Comparison of ENCODE assay signal across 8 cellular contexts in the genomic region with DNA sequence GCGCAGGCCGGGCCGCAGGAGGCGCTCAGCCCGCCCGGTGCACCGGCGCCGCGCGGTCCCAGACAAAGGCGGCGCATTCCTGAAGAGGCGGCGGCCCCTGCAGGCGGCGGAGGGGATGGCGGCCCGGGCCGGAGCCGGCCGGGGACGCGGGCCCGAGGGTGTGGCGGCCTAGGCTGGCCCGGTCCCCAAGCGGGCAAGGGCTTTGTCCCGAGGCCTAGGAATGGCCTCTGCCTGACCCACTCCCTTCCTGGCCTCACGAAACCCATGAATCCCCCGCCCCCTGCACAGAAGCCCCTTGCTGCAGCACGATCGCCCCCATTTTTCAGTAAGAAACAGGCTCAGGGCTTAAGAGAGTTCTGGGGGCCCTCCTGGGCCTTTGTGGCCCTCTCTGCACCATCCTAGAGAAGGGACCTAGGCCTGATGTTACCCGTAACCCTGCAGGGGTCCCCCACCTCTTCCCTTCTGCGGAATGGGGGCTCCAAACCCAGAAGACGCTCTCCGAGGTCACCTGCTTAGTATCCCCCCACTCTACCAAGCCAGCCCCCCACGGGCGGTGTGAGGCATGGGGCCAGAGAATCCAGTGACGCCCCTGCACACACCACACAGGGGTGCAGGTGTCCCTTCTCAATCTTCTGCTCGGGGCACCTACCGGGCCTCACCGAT. TPM values are rescaled to one million over a fixed set of nuclear protein-coding genes. Genes with fewer than 3 reads are reported as not detected.
DNase-seq lines count a peak whose midpoint lies in the region; ATAC-seq and TF ChIP-seq lines count a peak whose summit lies in the region.

No MANE protein-coding gene starts in this region.

- no peaks in the 10 kb centered on the region for H3K9me3 Mint-ChIP-seq in neural crest cell

- WGBS in upper lobe of left lung, 2 donors: 72 to 87% methylated on average over 3 to 14 of the region's 43 CpGs

- TF ChIP-seq POLR2A in upper lobe of left lung (IDR thresholded peaks at IDR 0.05): no peak

- no peak for TF ChIP-seq EP300 in upper lobe of left lung (IDR thresholded peaks at IDR 0.05)

- H3K4me3 ChIP-seq in fibroblast of mammary gland (ENCODE audit: control insufficient read depth, low read depth, low read length): no peak overlapping the region
- H3K4me3 ChIP-seq in upper lobe of left lung: peak overlapping the region in 3 of 4 donors; percentile 32 to 66 (median 60)

- H3K4me1 ChIP-seq in upper lobe of left lung: peaks cover 13 to 20% (median 14%) of the 10 kb centered on the region in 4 donors

- no peaks in the 10 kb centered on the region for H3K27me3 ChIP-seq in upper lobe of left lung

- no peaks in the 10 kb centered on the region for H3K36me3 ChIP-seq in upper lobe of left lung

- peak; percentile 27 for TF ChIP-seq CTCF in fibroblast of mammary gland (conservative IDR thresholded peaks at IDR 0.05; ENCODE audit: control insufficient read depth, insufficient read depth, low read depth, low read length)
- peak; percentile 70 for TF ChIP-seq CTCF in neural crest cell (conservative IDR thresholded peaks at IDR 0.05)
- peak; percentile 77 to 97 (median 92) for TF ChIP-seq CTCF in upper lobe of left lung (IDR thresholded peaks at IDR 0.05)

- H3K27ac Mint-ChIP-seq in neural crest cell (ENCODE audit: unreplicated experiment): peak overlapping the region; percentile 93

- DNase-seq in AML-193 (lab: John Stamatoyannopoulos, UW) (peak; percentile 17 to 35), GM19240 (ENCODE audit: insufficient read length, low spot score) (peak; percentile 47), NOMO-1 treated with dmso at 0.1 percent for 144 hours (lab: John Stamatoyannopoulos, UW; ENCODE audit: unreplicated experiment) (peak; percentile 22), fibroblast of mammary gland (ENCODE audit: low read depth) (peak; percentile 11), neural crest cell (ENCODE audit: low read depth, low spot score) (peak; percentile 72), upper lobe of left lung (peak; percentile 58 to 95)
- peak; percentile 68 to 78 for DNase-seq in activated T-cell treated with anti-CD3 and anti-CD28 coated beads, Interleukin-2, amount 50 U/mL, for 48 hours

- H3K4me1 Mint-ChIP-seq in neural crest cell: peaks cover 17% of the 10 kb centered on the region

- peak; percentile 69 to 83 for ATAC-seq in upper lobe of left lung (ENCODE audit: low FRiP score in 2 of 2)
- no peak for ATAC-seq in GM18517 (IDR thresholded peaks at IDR 0.05; ENCODE audit: unreplicated experiment)

- peak overlapping the region; percentile 81 for H3K4me3 Mint-ChIP-seq in neural crest cell

- H3K27me3 Mint-ChIP-seq in neural crest cell (ENCODE audit: low read depth): no peaks in the 10 kb centered on the region

- H3K36me3 Mint-ChIP-seq in neural crest cell (ENCODE audit: low read depth): no peaks in the 10 kb centered on the region

- peak overlapping the region in 1 of 4 donors; percentile 66 for H3K27ac ChIP-seq in upper lobe of left lung

- no peaks in the 10 kb centered on the region for H3K9me3 ChIP-seq in upper lobe of left lung

RNA-seq across cellular contexts. Expression of a gene that starts 0.4 kb away (rescaled TPM):
- 17.9 and 19.0 TPM in 2 replicates for total RNA-seq in neural crest cell
- 10 to 100 TPM in 2 of 6 donors, 1 to 10 TPM in 4; 2.6 to 13.0 (median 9.0) TPM for total RNA-seq in upper lobe of left lung

RNA-seq across cellular contexts. Expression of a gene that starts 51.4 kb away (rescaled TPM):
- 52.1 and 58.7 TPM in 2 replicates for total RNA-seq in neural crest cell
- 10 to 100 TPM; 36.7 to 62.2 (median 41.9) TPM for total RNA-seq in upper lobe of left lung

Comparison
In these comparisons a context has a peak if more than half of its experiments do, and no peak if none do; other contexts are left out.
1. DNase-seq: peak in every context shown above with its lines; median percentile 76 in upper lobe of left lung; 73 in activated T-cell treated with anti-CD3 and anti-CD28 coated beads, Interleukin-2, amount 50 U/mL, for 48 hours; 72 in neural crest cell; 47 in GM19240; 26 in AML-193; 22 in NOMO-1 treated with dmso at 0.1 percent for 144 hours; 11 in fibroblast of mammary gland.
2. CTCF ChIP-seq: peak in every context shown above with its lines; median percentile 92 in upper lobe of left lung; 70 in neural crest cell; 27 in fibroblast of mammary gland.